Comparison of ENCODE assay signal across 15 cellular contexts in the genomic region with DNA sequence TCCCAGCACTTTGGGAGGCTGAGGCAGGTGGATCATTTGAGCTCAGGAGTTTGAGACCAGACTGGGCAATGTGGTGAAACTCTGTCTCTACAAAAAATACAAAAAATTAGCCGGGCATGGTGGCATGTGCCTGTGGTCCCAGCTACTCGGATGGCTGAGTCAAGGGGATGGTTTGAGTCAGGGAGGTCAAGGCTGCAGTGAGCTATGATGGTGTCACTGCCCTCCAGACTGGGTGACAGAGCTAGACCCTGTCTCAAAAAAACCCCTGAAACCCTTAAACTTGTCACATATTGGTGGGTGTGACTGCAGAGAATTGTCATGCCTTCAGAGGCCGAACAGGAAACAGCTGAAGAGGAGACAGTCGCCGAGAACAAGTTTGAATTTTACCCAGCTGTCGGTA.
"Had no signal": no experiment of that assay in that cellular context is flagged by ENCODE, and none has a peak within 500 bp of the region (broad histone marks: within the 10 kb centered on the region; RNA-seq: fewer than 3 reads in every experiment).

No MANE protein-coding gene starts in this region.

- H3K9me3 ChIP-seq: esophagus squamous epithelium, right lobe of liver, SJSA1, thyroid gland had no signal

- H2AFZ ChIP-seq: hepatocyte had no signal

- H3K4me2 ChIP-seq: hepatocyte had no signal

- DNase-seq: activated gamma-delta T cell; activated naive CD8-positive, alpha-beta T cell treated with anti-CD3 and anti-CD28 coated beads, Interleukin-2, amount 10 ng/mL, durations not matched to agents 7 days and 5 days; anterior cingulate cortex; brain microvascular endothelial cell; cortex of kidney; effector CD4-positive, alpha-beta T cell; esophagus squamous epithelium; islet precursor cell; right lobe of liver; T-helper 2 cell; thyroid gland had no signal

- H3K36me3 ChIP-seq: brain microvascular endothelial cell, right lobe of liver, thyroid gland had no signal

- ATAC-seq: left lobe of liver, right lobe of liver, WTC11 had no signal

- H3K27me3 ChIP-seq: brain microvascular endothelial cell, esophagus squamous epithelium, hepatocyte, right lobe of liver, SJSA1, thyroid gland had no signal

- H3K4me1 ChIP-seq: esophagus squamous epithelium, right lobe of liver had no signal

- H3K4me3 ChIP-seq: esophagus squamous epithelium, hepatocyte, right lobe of liver, SJSA1, thyroid gland had no signal

- H3K27ac ChIP-seq: esophagus squamous epithelium, hepatocyte, right lobe of liver, SJSA1, thyroid gland had no signal
